8 cellular contexts compared by ENCODE assay signal in genomic region chr17:3959295-3959899, GRCh38. TPM values are rescaled to one million over a fixed set of nuclear protein-coding genes. Genes with fewer than 3 reads are reported as not detected.
DNase-seq lines count a peak whose midpoint lies in the region; ATAC-seq, FAIRE-seq and TF ChIP-seq lines count a peak whose summit lies in the region.

No MANE protein-coding gene starts in this region.

- no peak for TF ChIP-seq EP300 in H1 (IDR thresholded peaks at IDR 0.05; ENCODE audit: borderline replicate concordance in 1 of 2, low read depth in 2 of 2, low read length in 2 of 2)

- CTCF ChIA-PET in H1 (lab: Charles Lee; ENCODE audit: partially characterized antibody) = interaction anchor here (0.9 to 2.5 kb wide), 6 partner anchors 11 to 130 kb away, joined by 3 to 8 read pairs (median 4); no protein-coding TSS in a partner anchor

- TF ChIP-seq POLR2A in H1 (IDR thresholded peaks at IDR 0.05; ENCODE audit: control extremely low read depth in 1 of 2, low read depth in 2 of 2, low read length in 2 of 2) = no peak

- no peaks in the 10 kb centered on the region for H3K9me3 ChIP-seq in H1 (ENCODE audit: insufficient read depth in 2 of 2, low read depth in 1 of 2, low read length in 1 of 2)

- H2BK15ac ChIP-seq in H1 (ENCODE audit: low read length) = no peak overlapping the region

- H3K4ac ChIP-seq in H1 (replicated peaks; ENCODE audit: insufficient read length, low read depth, low read length) = no peak overlapping the region

- no peak overlapping the region for H3K4me2 ChIP-seq in H1 (ENCODE audit: insufficient read depth in 1 of 2, low read depth in 2 of 2, low read length in 2 of 2)

- H2BK12ac ChIP-seq in H1 (ENCODE audit: low read depth, low read length) = no peak overlapping the region

- H3K23ac ChIP-seq in H1 (ENCODE audit: insufficient read length) = no peak overlapping the region

- 80% methylated on average over 15 of the region's 15 CpGs; no CpG with 5 or more reads in 1 of the 2 experiments for WGBS in H1 (ENCODE audit: extremely low coverage in 1 of 2, insufficient coverage in 1 of 2, insufficient read length in 1 of 2, insufficient replicate concordance in 2 of 2, low coverage in 1 of 2, low lambda C conversion rate in 2 of 2, missing lambda C conversion rate in 1 of 2), 2 experiments

- H2AK5ac ChIP-seq in H1 (ENCODE audit: low read depth, low read length) = no peak overlapping the region

- no peak overlapping the region for H4K5ac ChIP-seq in H1 (ENCODE audit: insufficient read length, low read depth, low read length)

- peaks cover 0 to 10% of the 10 kb centered on the region in 2 experiments for H4K20me1 ChIP-seq in H1 (replicated peaks in 1 of 2; ENCODE audit: control insufficient read depth in 1 of 2, insufficient read depth in 2 of 2, low read length in 2 of 2)

- peak; percentile 57 for DNase-seq in SIG-M5 treated with dmso at 0.1 percent for 504 hours (lab: John Stamatoyannopoulos, UW; ENCODE audit: unreplicated experiment)
- no peak for DNase-seq in SIG-M5 (lab: John Stamatoyannopoulos, UW)
- peak; percentile 96 for DNase-seq in NCI-H69 (lab: John Stamatoyannopoulos, UW)
- DNase-seq in H1 (ENCODE audit: low read depth in 1 of 2, low spot score in 2 of 2) = no peak
- DNase-seq in stimulated activated naive CD8-positive, alpha-beta T cell treated with anti-CD3 and anti-CD28 coated beads, Interleukin-15, Interleukin-2, amounts not matched to agents 100 U/mL and 50 U/mL, for 24 hours = peak; percentile 22
- no peak for DNase-seq in middle frontal gyrus (ENCODE audit: extremely low spot score, low spot score)
- no peak for DNase-seq in NK-92 treated with Interleukin-12 subunit alpha and Interleukin-12 subunit beta, amount 100 ng/mL, for 24 hours (lab: John Stamatoyannopoulos, UW)

- no peaks in the 10 kb centered on the region for H3K36me3 ChIP-seq in H1 (ENCODE audit: control insufficient read depth in 2 of 4, insufficient read depth in 4 of 4, low read length in 3 of 4)

- H3K4me3 ChIP-seq in H1 (ENCODE audit: extremely low read depth in 1 of 4, insufficient read depth in 2 of 4, low read depth in 3 of 4, low read length in 4 of 4) = no peak overlapping the region

- no peaks in the 10 kb centered on the region for H3K79me2 ChIP-seq in H1 (ENCODE audit: control insufficient read depth in 1 of 2, insufficient read depth in 2 of 2, low read length in 2 of 2)

- no peak overlapping the region for H3K18ac ChIP-seq in H1 (ENCODE audit: extremely low read depth, low read length)

- POLR2A ChIA-PET in H1 (lab: Charles Lee; ENCODE audit: partially characterized antibody) = interaction anchor here (0.8 to 1.5 kb wide), 2 partner anchors 14 to 230 kb away, joined by 4 to 6 read pairs; no protein-coding TSS in a partner anchor

- H3K14ac ChIP-seq in H1 (ENCODE audit: insufficient read length) = no peak overlapping the region

- no peak overlapping the region for H3K9ac ChIP-seq in H1 (replicated peaks in 1 of 4; ENCODE audit: extremely low read depth in 1 of 4, low read depth in 3 of 4, low read length in 3 of 4)

- no peak overlapping the region for H2BK120ac ChIP-seq in H1 (replicated peaks; ENCODE audit: low read depth, low read length)

- no peak for FAIRE-seq in H1 (lab: Jason Lieb, UNC)

- no peaks in the 10 kb centered on the region; the same call in none of the 2 replicates for H3K79me1 ChIP-seq in H1 (ENCODE audit: low read depth, low read length)

- peaks cover 0 to 47% (median 24%) of the 10 kb centered on the region in 4 experiments; a peak in 6 of 7 replicates for H3K4me1 ChIP-seq in H1 (replicated peaks in 1 of 4; ENCODE audit: control insufficient read depth in 3 of 4, insufficient read depth in 4 of 4, low read length in 3 of 4)

- peaks cover 2 to 20% (median 13%) of the 10 kb centered on the region in 4 experiments; a peak in 6 of 7 replicates for H3K27me3 ChIP-seq in H1 (replicated peaks in 1 of 4; ENCODE audit: control insufficient read depth in 3 of 4, extremely low read depth in 1 of 4, insufficient read depth in 3 of 4, low read length in 3 of 4)

- no peak for TF ChIP-seq CTCF in H1 (IDR thresholded peaks at IDR 0.05; ENCODE audit: control extremely low read depth in 1 of 3, insufficient read depth in 1 of 3, low read depth in 1 of 3, low read length in 3 of 3)

- H2AFZ ChIP-seq in H1 (ENCODE audit: low read length) = no peak overlapping the region

- TF ChIP-seq RAD21 in H1 (IDR thresholded peaks at IDR 0.05 in 1 of 2, conservative IDR thresholded peaks at IDR 0.05 in 1 of 2; ENCODE audit: low read depth in 2 of 2, low read length in 2 of 2) = no peak

- H2BK5ac ChIP-seq in H1 (ENCODE audit: low read depth, low read length) = 0 out of 2 replicates have a peak overlapping the region, but pooled peaks have one; percentile 44

- H3K56ac ChIP-seq in H1 (replicated peaks; ENCODE audit: insufficient read length, low read depth, low read length) = no peak overlapping the region

- peak overlapping the region; percentile 23 for H4K91ac ChIP-seq in H1 (replicated peaks; ENCODE audit: insufficient read length, low read length)

- H3K23me2 ChIP-seq in H1 (ENCODE audit: low read depth, low read length) = peaks cover 1% of the 10 kb centered on the region; the same call in 1 of the 2 replicates

- ATAC-seq in stimulated activated naive CD8-positive, alpha-beta T cell treated with anti-CD3 and anti-CD28 coated beads, Interleukin-15, Interleukin-2, amounts not matched to agents 100 U/mL and 50 U/mL, for 24 hours = no peak
- no peak for ATAC-seq in HG03280 (IDR thresholded peaks at IDR 0.05; ENCODE audit: unreplicated experiment)

- H2BK20ac ChIP-seq in H1 (ENCODE audit: low read length) = no peak overlapping the region

- H3K27ac ChIP-seq in H1 (ENCODE audit: low read depth, low read length) = no peak overlapping the region

- H4K8ac ChIP-seq in H1 (ENCODE audit: extremely low read depth, insufficient read depth, low read length) = peak overlapping the region; percentile 28; the same call in 1 of the 2 replicates

TF ChIP-seq in H1, 55 proteins besides CTCF, POLR2A, EP300 and RAD21:
- no peak for TF ChIP-seq FOSL1 (IDR thresholded peaks at IDR 0.05; ENCODE audit: insufficient read depth, low read depth, low read length)
- peak; percentile 55; the same call in 1 of the 2 replicates for TF ChIP-seq BACH1 (IDR thresholded peaks at IDR 0.05; ENCODE audit: low read length)
- TF ChIP-seq NRF1 (IDR thresholded peaks at IDR 0.05; ENCODE audit: low read depth, low read length) = no peak
- no peak for TF ChIP-seq TAF1 (IDR thresholded peaks at IDR 0.05; ENCODE audit: low read depth, low read length)
- no peak for TF ChIP-seq POU5F1 (IDR thresholded peaks at IDR 0.05; ENCODE audit: low read depth, low read length)
- no peak for TF ChIP-seq ATF2 (IDR thresholded peaks at IDR 0.05; ENCODE audit: low read length)
- no peak for TF ChIP-seq TAF7 (optimal IDR thresholded peaks at IDR 0.05; ENCODE audit: borderline replicate concordance, low read depth, low read length)
- TF ChIP-seq SP1 (IDR thresholded peaks at IDR 0.05; ENCODE audit: low read depth, low read length) = no peak

RNA-seq across cellular contexts. Expression of gene ATP2A3, which starts 4.8 kb away (rescaled TPM):
- 32.0 and 32.5 TPM in 2 replicates for total RNA-seq in H1 (2021; fragmentation: NEBNext Ultra II Directional; extraction: Animal tissue kit (Norgen Biotek cat#: 25700))
- 18.4 and 28.7 TPM in 2 replicates for polyA plus RNA-seq in H1 (2011; rRNA removed)
- polyA plus RNA-seq in H1 (2011; cell fraction: cytosol; rRNA removed) = 17.3 TPM
- polyA plus RNA-seq in H1 (2011; cell fraction: nucleus; rRNA removed) = 53.0 TPM
- 15.4 to 27.6 TPM (median 23.1 TPM) in 4 replicates for polyA plus RNA-seq in H1 (2012, experiment 1 of 2)
- polyA plus RNA-seq in H1 (2012, experiment 2 of 2) = 16.2 TPM
- polyA plus RNA-seq in H1 (2013, experiment 1 of 2) = 40.2 TPM
- 37.1 TPM for polyA plus RNA-seq in H1 (2013, experiment 2 of 2)
- 12.7 and 14.2 TPM in 2 replicates for polyA minus RNA-seq in H1 (2011; rRNA and poly(A)+ RNA removed)
- polyA minus RNA-seq in H1 (2011; cell fraction: cytosol; rRNA and poly(A)+ RNA removed) = 13.9 TPM
- polyA minus RNA-seq in H1 (2011; cell fraction: nucleus; rRNA and poly(A)+ RNA removed) = 22.1 TPM

RNA-seq across cellular contexts. Expression of gene P2RX1, which starts 43.1 kb away (rescaled TPM):
- 0.19 and 0.45 TPM in 2 replicates for total RNA-seq in H1 (2021; fragmentation: NEBNext Ultra II Directional; extraction: Animal tissue kit (Norgen Biotek cat#: 25700))
- 1.1 and 1.6 TPM in 2 replicates for polyA plus RNA-seq in H1 (2011; rRNA removed)
- polyA plus RNA-seq in H1 (2011; cell fraction: cytosol; rRNA removed) = 1.2 TPM
- polyA plus RNA-seq in H1 (2011; cell fraction: nucleus; rRNA removed) = 4.8 TPM
- 0.48 to 1.1 TPM (median 0.83 TPM) in 4 replicates for polyA plus RNA-seq in H1 (2012, experiment 1 of 2)
- polyA plus RNA-seq in H1 (2012, experiment 2 of 2) = 0.29 TPM
- polyA plus RNA-seq in H1 (2013, experiment 1 of 2) = 0.83 TPM
- polyA plus RNA-seq in H1 (2013, experiment 2 of 2) = 0.64 TPM
- 0.51 and 1.0 TPM in 2 replicates for polyA minus RNA-seq in H1 (2011; rRNA and poly(A)+ RNA removed)
- 0.66 TPM for polyA minus RNA-seq in H1 (2011; cell fraction: cytosol; rRNA and poly(A)+ RNA removed)
- polyA minus RNA-seq in H1 (2011; cell fraction: nucleus; rRNA and poly(A)+ RNA removed) = 1.1 TPM

Comparison
In these comparisons a context has a peak if more than half of its experiments do, and no peak if none do; other contexts are left out.
1. DNase-seq: peak in SIG-M5 treated with dmso at 0.1 percent for 504 hours (single experiment), NCI-H69 (single experiment) and stimulated activated naive CD8-positive, alpha-beta T cell treated with anti-CD3 and anti-CD28 coated beads, Interleukin-15, Interleukin-2, amounts not matched to agents 100 U/mL and 50 U/mL, for 24 hours (single experiment); none in SIG-M5 (single experiment), H1 (0 of 2), middle frontal gyrus (single experiment) and NK-92 treated with Interleukin-12 subunit alpha and Interleukin-12 subunit beta, amount 100 ng/mL, for 24 hours (single experiment).